In genomic region chr5:171739246-171739645, GRCh38 we compare ENCODE assay signal across 1 cellular context.
A peak's percentile ranks its signal among the peaks of the same experiment; 100 is the strongest.
TF ChIP-seq lines count a peak whose summit lies in the region.

No MANE protein-coding gene starts in this region.

TF ChIP-seq in H1, 55 proteins besides CTCF, POLR2A, EP300 and RAD21 (continued from another document):
- TF ChIP-seq ATF2 (IDR thresholded peaks at IDR 0.05; ENCODE audit: low read length) (peak; percentile 56; the same call in 1 of the 2 replicates), POLR2AphosphoS5 (IDR thresholded peaks at IDR 0.05; ENCODE audit: low read depth, low read length) (no peak), GABPA (IDR thresholded peaks at IDR 0.05; ENCODE audit: borderline replicate concordance, insufficient read depth, low read length) (no peak), E2F6 (IDR thresholded peaks at IDR 0.05) (0 out of 2 replicates have a peak, but pooled peaks have one; percentile 24), ASH2L (IDR thresholded peaks at IDR 0.05; ENCODE audit: low read length) (peak; percentile 41), SIX5 (IDR thresholded peaks at IDR 0.05; ENCODE audit: low read depth, low read length) (no peak), NANOG (IDR thresholded peaks at IDR 0.05; ENCODE audit: insufficient read depth, low read depth, low read length, poor library complexity, severe bottlenecking) (no peak), EGR1 (IDR thresholded peaks at IDR 0.05; ENCODE audit: borderline replicate concordance, low read depth, low read length) (no peak), CBX5 (IDR thresholded peaks at IDR 0.05; ENCODE audit: low read depth, low read length) (no peak), SP4 (IDR thresholded peaks at IDR 0.05; ENCODE audit: low read length) (no peak), TEAD4 (IDR thresholded peaks at IDR 0.05; ENCODE audit: low read depth, low read length) (peak; percentile 55; the same call in 1 of the 2 replicates)
